ENCODE assay signal across 30 cellular contexts in genomic region chr4:2768124-2768523, GRCh38.
"Had no signal": no experiment of that assay in that cellular context is flagged by ENCODE, and none has a peak within 500 bp of the region (broad histone marks: within the 10 kb centered on the region; RNA-seq: fewer than 3 reads in every experiment).

No MANE protein-coding gene starts in this region.

- H3K27ac ChIP-seq: RWPE1, SJCRH30 had no signal

- H3K9me3 ChIP-seq: MG63, SJCRH30 had no signal

- H3K36me3 ChIP-seq: MG63, SJCRH30 had no signal

- H3K27me3 ChIP-seq: MG63, SJCRH30 had no signal

- H3K27ac Mint-ChIP-seq: activated CD8-positive, alpha-beta T cell treated with anti-CD3 and anti-CD28 coated beads, Interleukin-2, amount 10 ng/mL, durations not matched to agents 7 days and 5 days; activated naive CD4-positive, alpha-beta T cell treated with anti-CD3 and anti-CD28 coated beads, Interleukin-2, amount 50 U/mL, for 72 hours; activated naive CD8-positive, alpha-beta T cell treated with anti-CD3 and anti-CD28 coated beads, Interleukin-2, amount 50 U/mL, for 24 hours; brain; T-helper 1 cell treated with Interleukin-12 subunit alpha and Interleukin-12 subunit beta and Interleukin-4 antibody, amounts not matched to agents 30 μg/mL and 1 μg/mL, for 36 hours; WTC11 had no signal

- H3K4me1 Mint-ChIP-seq: brain had no signal

- H3K9me3 Mint-ChIP-seq: activated naive CD4-positive, alpha-beta T cell treated with anti-CD3 and anti-CD28 coated beads, Interleukin-2, amount 50 U/mL, for 72 hours had no signal

- H3K4me1 ChIP-seq: SJCRH30 had no signal

- H3K36me3 Mint-ChIP-seq: brain, WTC11 had no signal

- H3K27me3 Mint-ChIP-seq: activated naive CD8-positive, alpha-beta T cell treated with anti-CD3 and anti-CD28 coated beads, Interleukin-2, amount 50 U/mL, for 24 hours had no signal

- DNase-seq: activated CD4-positive, alpha-beta T cell treated with anti-CD3 and anti-CD28 coated beads for 48 hours; activated CD4-positive, alpha-beta T cell treated with anti-CD3 and anti-CD28 coated beads, Interleukin-2, amount 50 U/mL, for 4 hours; activated CD4-positive, CD25-positive, alpha-beta regulatory T cell treated with anti-CD3 and anti-CD28 coated beads, Interleukin-2, amount 50 U/mL, for 72 hours; activated CD8-positive, alpha-beta memory T cell treated with anti-CD3 and anti-CD28 coated beads, Interleukin-2, amount 50 U/mL, for 48 hours; activated CD8-positive, alpha-beta T cell treated with anti-CD3 and anti-CD28 coated beads, Interleukin-2, amount 10 ng/mL, durations not matched to agents 7 days and 5 days; activated naive CD4-positive, alpha-beta T cell treated with Interleukin-2 at 50 U/mL for 16 hours; activated naive CD8-positive, alpha-beta T cell treated with anti-CD3 and anti-CD28 coated beads, Interleukin-2, amount 50 U/mL, for 24 hours; activated T-cell treated with anti-CD3 and anti-CD28 coated beads, Interleukin-2, amount 50 U/mL, for 1 hour; amygdala; MG63; MV-4-11; NCI-H1092 treated with DMSO at 0.1 percent for 48 hours; NCI-H1417 treated with DMSO at 0.1 percent for 48 hours; NCI-H1694 treated with DMSO at 0.1 percent for 48 hours; NCI-H2029 treated with DMSO at 0.1 percent for 48 hours; NCI-H345; NCI-H510A; NCI-H69; NK-92 treated with Interleukin-12 subunit alpha and Interleukin-12 subunit beta, amount 100 ng/mL, for 24 hours; OCI-M1; SJCRH30; SW 1271; T-helper 9 cell had no signal

- H3K4me3 ChIP-seq: MG63, SJCRH30 had no signal

- H3K4me3 Mint-ChIP-seq: activated CD8-positive, alpha-beta T cell treated with anti-CD3 and anti-CD28 coated beads, Interleukin-2, amount 10 ng/mL, durations not matched to agents 7 days and 5 days; activated naive CD8-positive, alpha-beta T cell treated with anti-CD3 and anti-CD28 coated beads, Interleukin-2, amount 50 U/mL, for 24 hours; brain; T-helper 1 cell treated with Interleukin-12 subunit alpha and Interleukin-12 subunit beta and Interleukin-4 antibody, amounts not matched to agents 30 μg/mL and 1 μg/mL, for 36 hours; WTC11 had no signal

- ATAC-seq: activated CD8-positive, alpha-beta T cell treated with anti-CD3 and anti-CD28 coated beads, Interleukin-2, amount 10 ng/mL, durations not matched to agents 7 days and 5 days; activated naive CD4-positive, alpha-beta T cell treated with anti-CD3 and anti-CD28 coated beads, Interleukin-2, amount 50 U/mL, for 72 hours; activated naive CD8-positive, alpha-beta T cell treated with anti-CD3 and anti-CD28 coated beads, Interleukin-2, amount 50 U/mL, for 24 hours; Panc1; SK-N-SH treated with all-trans-retinoic acid at 6 μM for 48 hours; WTC11 had no signal
